8 cellular contexts compared by ENCODE assay signal in genomic region chr1:89633103-89633744, GRCh38. TPM values are rescaled to one million over a fixed set of nuclear protein-coding genes. Genes with fewer than 3 reads are reported as not detected.
DNase-seq lines count a peak whose midpoint lies in the region; ATAC-seq lines count a peak whose summit lies in the region.

TSS of gene LRRC8C (plus strand) at chr1:89633120. CDS start at chr1:89686474, 53,354 bp downstream.

- DNase-seq in AML-193 (lab: John Stamatoyannopoulos, UW) (peak; percentile 31 to 41), NCI-H2171 treated with DMSO at 0.1 percent for 48 hours (lab: John Stamatoyannopoulos, UW) (peak; percentile 67), memory B cell (ENCODE audit: low spot score in 2 of 2) (peak; percentile 55 to 73)
- DNase-seq in activated CD4-positive, alpha-beta memory T cell treated with anti-CD3 and anti-CD28 coated beads for 36 hours, result peak; percentile 71
- peak; percentile 49 for DNase-seq in effector CD4-positive, alpha-beta T cell
- DNase-seq in stimulated activated naive CD4-positive, alpha-beta T cell treated with Interleukin-2 at 50 U/mL for 16 hours (lab: John Stamatoyannopoulos, UW), result peak; percentile 56

- peaks cover 68% of the 10 kb centered on the region for H3K4me1 Mint-ChIP-seq in activated CD4-positive, alpha-beta memory T cell treated with anti-CD3 and anti-CD28 coated beads for 36 hours (ENCODE audit: low read depth)
- H3K4me1 Mint-ChIP-seq in memory B cell, result peaks cover 27% of the 10 kb centered on the region

- peaks cover 30% of the 10 kb centered on the region for H3K36me3 Mint-ChIP-seq in activated CD4-positive, alpha-beta memory T cell treated with anti-CD3 and anti-CD28 coated beads for 36 hours
- peaks cover 2% of the 10 kb centered on the region for H3K36me3 Mint-ChIP-seq in memory B cell

- CTCF ChIA-PET in activated CD4-positive, alpha-beta memory T cell treated with anti-CD3 and anti-CD28 coated beads for 36 hours (lab: Charles Lee), result interaction anchor here (0.6 to 12.3 kb wide), 14 partner anchors 10 to 149 kb away, joined by 3 to 154 read pairs (median 6); no protein-coding TSS in a partner anchor

- intact Hi-C loops in activated CD4-positive, alpha-beta memory T cell treated with anti-CD3 and anti-CD28 coated beads for 36 hours (cut with micrococcal nuclease), result loop anchor here (1.0 to 2.0 kb wide), 2 partner anchors 25 to 212 kb away; no protein-coding TSS in a partner anchor

- no peaks in the 10 kb centered on the region for H3K27me3 Mint-ChIP-seq in activated CD4-positive, alpha-beta memory T cell treated with anti-CD3 and anti-CD28 coated beads for 36 hours
- no peaks in the 10 kb centered on the region for H3K27me3 Mint-ChIP-seq in memory B cell

- no peaks in the 10 kb centered on the region for H3K9me3 Mint-ChIP-seq in activated CD4-positive, alpha-beta memory T cell treated with anti-CD3 and anti-CD28 coated beads for 36 hours
- H3K9me3 Mint-ChIP-seq in memory B cell, result no peaks in the 10 kb centered on the region

- POLR2A ChIA-PET in activated CD4-positive, alpha-beta memory T cell treated with anti-CD3 and anti-CD28 coated beads for 36 hours (lab: Charles Lee), result interaction anchor here (1.0 to 13.0 kb wide), 13 partner anchors 14 to 147 kb away, joined by 3 to 225 read pairs (median 4); no protein-coding TSS in a partner anchor

- peak; percentile 20 for ATAC-seq in GM18520 (IDR thresholded peaks at IDR 0.05; ENCODE audit: unreplicated experiment)
- ATAC-seq in HG03025 (IDR thresholded peaks at IDR 0.05; ENCODE audit: low FRiP score, unreplicated experiment), result peak; percentile 47
- ATAC-seq in memory B cell (ENCODE audit: low read depth), result peak; percentile 59

- peak within 1 kb of the TSS; percentile 95 for H3K27ac Mint-ChIP-seq in activated CD4-positive, alpha-beta memory T cell treated with anti-CD3 and anti-CD28 coated beads for 36 hours
- H3K27ac Mint-ChIP-seq in memory B cell, result peak within 1 kb of the TSS; percentile 99

- peak within 1 kb of the TSS; percentile 93 for H3K4me3 Mint-ChIP-seq in activated CD4-positive, alpha-beta memory T cell treated with anti-CD3 and anti-CD28 coated beads for 36 hours
- H3K4me3 Mint-ChIP-seq in memory B cell, result peak within 1 kb of the TSS; percentile 96

RNA-seq across cellular contexts. Expression of gene LRRC8C, which starts in this region (rescaled TPM):
- 10 to 100 TPM; 36.4 to 40.4 TPM for total RNA-seq in activated CD4-positive, alpha-beta memory T cell treated with anti-CD3 and anti-CD28 coated beads for 36 hours

Comparison
In these comparisons a context has a peak if more than half of its experiments do, and no peak if none do; other contexts are left out.
1. Peak in every context shown above with its lines: DNase-seq and ATAC-seq.